14 cellular contexts compared by ENCODE assay signal in genomic region chr6:38176797-38177751, GRCh38.
DNase-seq lines count a peak whose midpoint lies in the region; ATAC-seq, FAIRE-seq and TF ChIP-seq lines count a peak whose summit lies in the region.
"Had no signal": no experiment of that assay in that cellular context is flagged by ENCODE, and none has a peak within 500 bp of the region (broad histone marks: within the 10 kb centered on the region; RNA-seq: fewer than 3 reads in every experiment).

No MANE protein-coding gene starts in this region.

- no peak overlapping the region for H2AFZ ChIP-seq in H1 (ENCODE audit: low read length)

- no peaks in the 10 kb centered on the region for H3K79me2 ChIP-seq in H1 (ENCODE audit: control insufficient read depth in 1 of 2, insufficient read depth in 2 of 2, low read length in 2 of 2)

- intact Hi-C loops in left ventricle myocardium inferior (cut with micrococcal nuclease) (no loop called here), Right ventricle myocardium superior (cut with DNase I) (no loop called here), mucosa of descending colon (cut with DNase I, micrococcal nuclease) (no loop called here), upper lobe of right lung (cut with DNase I) (no loop called here)

- no peak overlapping the region for H2AK5ac ChIP-seq in H1 (ENCODE audit: low read depth, low read length)

- 87% methylated on average over 32 of the region's 32 CpGs; no CpG with 5 or more reads in 1 of the 2 experiments for WGBS in H1 (ENCODE audit: extremely low coverage in 1 of 2, insufficient coverage in 1 of 2, insufficient read length in 1 of 2, insufficient replicate concordance in 2 of 2, low coverage in 1 of 2, low lambda C conversion rate in 2 of 2, missing lambda C conversion rate in 1 of 2), 2 experiments

- H3K14ac ChIP-seq in H1 (ENCODE audit: insufficient read length) = no peak overlapping the region

- no peaks in the 10 kb centered on the region for H3K23me2 ChIP-seq in H1 (ENCODE audit: low read depth, low read length)

- no peak overlapping the region for H3K9ac ChIP-seq in H1 (replicated peaks in 1 of 4; ENCODE audit: extremely low read depth in 1 of 4, low read depth in 3 of 4, low read length in 3 of 4)

- H2BK15ac ChIP-seq in H1 (ENCODE audit: low read length) = no peak overlapping the region

- no peak overlapping the region for H3K56ac ChIP-seq in H1 (replicated peaks; ENCODE audit: insufficient read length, low read depth, low read length)

- no peak for TF ChIP-seq CTCF in left ventricle myocardium inferior (IDR thresholded peaks at IDR 0.05; ENCODE audit: borderline replicate concordance)
- no peak for TF ChIP-seq CTCF in H1 (IDR thresholded peaks at IDR 0.05; ENCODE audit: control extremely low read depth in 1 of 3, insufficient read depth in 1 of 3, low read depth in 1 of 3, low read length in 3 of 3)
- TF ChIP-seq CTCF in mucosa of descending colon (IDR thresholded peaks at IDR 0.05) = no peak
- no peak for TF ChIP-seq CTCF in upper lobe of right lung (IDR thresholded peaks at IDR 0.05)
- TF ChIP-seq CTCF in coronary artery (IDR thresholded peaks at IDR 0.05) = no peak

- peaks cover 19% of the 10 kb centered on the region for H3K36me3 ChIP-seq in left ventricle myocardium inferior
- H3K36me3 ChIP-seq in H1 (ENCODE audit: control insufficient read depth in 2 of 4, insufficient read depth in 4 of 4, low read length in 3 of 4) = no peaks in the 10 kb centered on the region
- H3K36me3 ChIP-seq in mucosa of descending colon (ENCODE audit: low read depth) = no peaks in the 10 kb centered on the region
- peaks cover 18% of the 10 kb centered on the region for H3K36me3 ChIP-seq in upper lobe of right lung
- H3K36me3 ChIP-seq: prostate gland had no signal

- no peak for TF ChIP-seq EP300 in H1 (IDR thresholded peaks at IDR 0.05; ENCODE audit: borderline replicate concordance in 1 of 2, low read depth in 2 of 2, low read length in 2 of 2)

- H3K4me1 ChIP-seq in left ventricle myocardium inferior (peaks cover 4% of the 10 kb centered on the region), H1 (replicated peaks in 1 of 4; ENCODE audit: control insufficient read depth in 3 of 4, insufficient read depth in 4 of 4, low read length in 3 of 4) (peaks cover 0 to 7% (median 0%) of the 10 kb centered on the region in 4 experiments; a peak in 3 of 7 replicates), mucosa of descending colon (ENCODE audit: low read depth) (peaks cover 24% of the 10 kb centered on the region), upper lobe of right lung (no peaks in the 10 kb centered on the region)
- H3K4me1 ChIP-seq: prostate gland had no signal

- ATAC-seq in Right ventricle myocardium superior (ENCODE audit: poor library complexity) = no peak
- ATAC-seq in mucosa of descending colon = peak; percentile 63
- no peak for ATAC-seq in upper lobe of right lung
- no peak for ATAC-seq in HG02642 (IDR thresholded peaks at IDR 0.05; ENCODE audit: poor library complexity, unreplicated experiment)

- H3K27me3 ChIP-seq in left ventricle myocardium inferior (ENCODE audit: low read depth) = no peaks in the 10 kb centered on the region
- no peaks in the 10 kb centered on the region for H3K27me3 ChIP-seq in H1 (replicated peaks in 1 of 4; ENCODE audit: control insufficient read depth in 3 of 4, extremely low read depth in 1 of 4, insufficient read depth in 3 of 4, low read length in 3 of 4)
- H3K27me3 ChIP-seq in upper lobe of right lung = no peaks in the 10 kb centered on the region

- no peak overlapping the region for H2BK5ac ChIP-seq in H1 (ENCODE audit: low read depth, low read length)

- no peak for TF ChIP-seq RAD21 in H1 (IDR thresholded peaks at IDR 0.05 in 1 of 2, conservative IDR thresholded peaks at IDR 0.05 in 1 of 2; ENCODE audit: low read depth in 2 of 2, low read length in 2 of 2)

- no peak overlapping the region for H4K5ac ChIP-seq in H1 (ENCODE audit: insufficient read length, low read depth, low read length)

- no peak overlapping the region for H3K4me2 ChIP-seq in H1 (ENCODE audit: insufficient read depth in 1 of 2, low read depth in 2 of 2, low read length in 2 of 2)

- no peak overlapping the region for H2BK20ac ChIP-seq in H1 (ENCODE audit: low read length)

- no peak overlapping the region for H3K18ac ChIP-seq in H1 (ENCODE audit: extremely low read depth, low read length)

- no peak for DNase-seq in left ventricle myocardium inferior
- DNase-seq in Right ventricle myocardium superior = no peak
- no peak for DNase-seq in H1 (ENCODE audit: low read depth in 1 of 2, low spot score in 2 of 2)
- DNase-seq in mucosa of descending colon = no peak
- peak; percentile 36 for DNase-seq in upper lobe of right lung
- no peak for DNase-seq in coronary artery (ENCODE audit: low spot score)
- DNase-seq in SHP77 treated with DMSO at 0.1 percent for 48 hours (lab: John Stamatoyannopoulos, UW) = no peak
- DNase-seq: activated CD4-positive, alpha-beta T cell treated with anti-CD3 and anti-CD28 coated beads, Interleukin-2, amount 10 ng/mL, durations not matched to agents 24 days and 14 days; effector memory CD4-positive, alpha-beta T cell; hippocampal formation; stimulated activated CD4-positive, alpha-beta T cell treated with anti-CD3 and anti-CD28 coated beads, Interleukin-4, amount 100 ng/mL, for 24 hours; stimulated activated naive CD4-positive, alpha-beta T cell treated with Interleukin-2 at 50 U/mL for 16 hours had no signal

- H3K23ac ChIP-seq in H1 (ENCODE audit: insufficient read length) = no peak overlapping the region

- no peaks in the 10 kb centered on the region for H3K79me1 ChIP-seq in H1 (ENCODE audit: low read depth, low read length)

- CTCF ChIA-PET in H1 (lab: Charles Lee; ENCODE audit: partially characterized antibody) = interaction anchor here (0.6 to 2.6 kb wide), 13 partner anchors 9 to 472 kb away, joined by 3 to 12 read pairs (median 3); no protein-coding TSS in a partner anchor

- no peak overlapping the region for H3K4ac ChIP-seq in H1 (replicated peaks; ENCODE audit: insufficient read length, low read depth, low read length)

- H3K4me3 ChIP-seq in left ventricle myocardium inferior (no peak overlapping the region), H1 (ENCODE audit: extremely low read depth in 1 of 4, insufficient read depth in 2 of 4, low read depth in 3 of 4, low read length in 4 of 4) (no peak overlapping the region), mucosa of descending colon (no peak overlapping the region), upper lobe of right lung (no peak overlapping the region), coronary artery (no peak overlapping the region)
- H3K4me3 ChIP-seq: prostate gland had no signal

- no peak for FAIRE-seq in H1 (lab: Jason Lieb, UNC)

- POLR2A ChIA-PET in H1 (lab: Charles Lee; ENCODE audit: partially characterized antibody) = interaction anchor here (1.0 kb wide), 1 partner anchor 488 kb away, joined by 3 read pairs; no protein-coding TSS in a partner anchor

- no peak overlapping the region for H2BK120ac ChIP-seq in H1 (replicated peaks; ENCODE audit: low read depth, low read length)

- peaks cover 0 to 2% of the 10 kb centered on the region in 2 experiments for H4K20me1 ChIP-seq in H1 (replicated peaks in 1 of 2; ENCODE audit: control insufficient read depth in 1 of 2, insufficient read depth in 2 of 2, low read length in 2 of 2)

- no peak overlapping the region; the same call in 1 of the 2 replicates for H4K8ac ChIP-seq in H1 (ENCODE audit: extremely low read depth, insufficient read depth, low read length)

- no peak overlapping the region for H2BK12ac ChIP-seq in H1 (ENCODE audit: low read depth, low read length)

- peak overlapping the region; percentile 57 for H3K27ac ChIP-seq in left ventricle myocardium inferior (replicated peaks)
- no peak overlapping the region for H3K27ac ChIP-seq in H1 (ENCODE audit: low read depth, low read length)
- H3K27ac ChIP-seq in upper lobe of right lung = no peak overlapping the region
- no peak overlapping the region for H3K27ac ChIP-seq in coronary artery
- H3K27ac ChIP-seq: prostate gland had no signal

- H3K9me3 ChIP-seq in left ventricle myocardium inferior (replicated peaks) = no peaks in the 10 kb centered on the region
- H3K9me3 ChIP-seq in H1 (ENCODE audit: insufficient read depth in 2 of 2, low read depth in 1 of 2, low read length in 1 of 2) = no peaks in the 10 kb centered on the region
- H3K9me3 ChIP-seq in mucosa of descending colon = no peaks in the 10 kb centered on the region
- no peaks in the 10 kb centered on the region for H3K9me3 ChIP-seq in upper lobe of right lung
- H3K9me3 ChIP-seq: prostate gland had no signal

- TF ChIP-seq POLR2A in H1 (IDR thresholded peaks at IDR 0.05; ENCODE audit: control extremely low read depth in 1 of 2, low read depth in 2 of 2, low read length in 2 of 2) = no peak

- no peak overlapping the region for H4K91ac ChIP-seq in H1 (replicated peaks; ENCODE audit: insufficient read length, low read length)

TF ChIP-seq in H1, 55 proteins besides CTCF, POLR2A, EP300 and RAD21:
- TF ChIP-seq HDAC2 (IDR thresholded peaks at IDR 0.05; ENCODE audit: borderline replicate concordance in 1 of 2, low read depth in 2 of 2, low read length in 2 of 2) (no peak), TEAD4 (IDR thresholded peaks at IDR 0.05; ENCODE audit: low read depth, low read length) (0 out of 2 replicates have a peak, but pooled peaks have one; percentile 26)
